In the genomic region with DNA sequence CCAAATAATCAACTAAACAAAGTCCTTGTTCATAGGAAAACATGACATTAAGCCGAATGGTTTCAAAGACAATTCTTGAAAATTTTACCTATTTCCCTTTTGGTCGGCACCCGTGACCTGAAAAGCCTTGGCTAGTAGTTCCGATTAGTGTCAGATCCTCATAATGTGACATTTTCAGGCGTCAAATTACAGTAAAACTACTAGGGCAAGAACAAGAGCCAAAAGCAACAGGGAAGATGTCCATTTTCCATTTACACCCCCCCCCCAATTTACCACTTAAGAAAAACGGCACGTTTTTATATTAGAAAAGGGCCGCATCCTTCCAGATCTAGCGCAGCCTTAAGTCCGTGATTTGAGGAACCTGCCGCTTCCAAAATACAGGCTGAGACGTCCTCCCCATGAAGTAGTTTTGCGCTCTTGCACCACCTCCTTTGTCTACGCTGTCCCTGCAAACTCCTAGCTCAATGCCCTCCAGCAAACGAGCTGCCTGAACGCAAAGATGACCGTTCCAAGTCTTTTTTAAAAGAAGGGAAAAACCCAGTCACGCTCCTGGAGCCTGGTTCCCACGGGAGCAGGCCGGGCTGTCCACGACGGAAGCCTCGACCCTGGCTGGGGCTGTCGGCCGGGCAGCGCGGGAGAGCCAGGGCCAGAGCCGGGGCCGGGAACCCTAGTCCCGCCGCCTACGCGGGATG, we compare ENCODE assay signal across 8 cellular contexts. TPM values are rescaled to one million over a fixed set of nuclear protein-coding genes. Genes with fewer than 3 reads are reported as not detected.
DNase-seq lines count a peak whose midpoint lies in the region; ATAC-seq and TF ChIP-seq lines count a peak whose summit lies in the region.

No MANE protein-coding gene starts in this region.

- DNase-seq in AG09309 (ENCODE audit: low read depth) (peak; percentile 23), NCI-H69 (lab: John Stamatoyannopoulos, UW) (peak; percentile 74), amniotic epithelial cell (ENCODE audit: low read depth) (peak; percentile 41), heart left ventricle (peak in 4 of 5 donors; percentile 42 to 57 (median 48)), ovary (peak in 1 of 5 donors; percentile 39)
- DNase-seq in effector CD4-positive, alpha-beta T cell = no peak

- H3K27me3 ChIP-seq in heart left ventricle (no peaks in the 10 kb centered on the region), ovary (no peaks in the 10 kb centered on the region)

- 2 to 3% (median 2%) methylated on average over 18 to 33 of the region's 33 CpGs for WGBS in heart left ventricle, 4 donors
- WGBS in ovary, 3 donors = 1 to 2% (median 2%) methylated on average over 31 to 33 of the region's 33 CpGs

- H3K9me3 ChIP-seq in heart left ventricle = peaks cover 0 to 6% (median 0%) of the 10 kb centered on the region in 12 donors
- H3K9me3 ChIP-seq in ovary = no peaks in the 10 kb centered on the region

- TF ChIP-seq CTCF in AG09309 (IDR thresholded peaks at IDR 0.05; ENCODE audit: control insufficient read depth, insufficient read depth, low read depth, low read length, missing control alignments) (no peak), heart left ventricle (IDR thresholded peaks at IDR 0.05) (no peak), ovary (IDR thresholded peaks at IDR 0.05) (no peak)

- TF ChIP-seq POLR2A in heart left ventricle (IDR thresholded peaks at IDR 0.05) (no peak), ovary (IDR thresholded peaks at IDR 0.05) (no peak)

- no peak for TF ChIP-seq EP300 in ovary (IDR thresholded peaks at IDR 0.05)

- H3K27ac ChIP-seq in heart left ventricle (peak overlapping the region; percentile 91 to 100 (median 98)), ovary (peak overlapping the region; percentile 87 to 98)

- peak; percentile 31 for ATAC-seq in GM21528 (IDR thresholded peaks at IDR 0.05; ENCODE audit: low FRiP score, unreplicated experiment)
- ATAC-seq in heart left ventricle = peak in 3 of 4 donors; percentile 38 to 47 (median 43)
- no peak for ATAC-seq in HG03095 (IDR thresholded peaks at IDR 0.05; ENCODE audit: unreplicated experiment)

- H3K4me3 ChIP-seq in AG09309 (ENCODE audit: control insufficient read depth, low read depth, low read length) (peak overlapping the region; percentile 64), heart left ventricle (peak overlapping the region; percentile 75 to 99 (median 90)), ovary (peak overlapping the region; percentile 99)

- H3K4me1 ChIP-seq in heart left ventricle = peaks cover 0 to 38% (median 15%) of the 10 kb centered on the region in 12 donors
- peaks cover 9% of the 10 kb centered on the region for H3K4me1 ChIP-seq in ovary (ENCODE audit: insufficient read depth)

- intact Hi-C loops in heart left ventricle (cut with DNase I) (loop anchor here in 3 of 10 donors (1.0 to 10.0 kb wide), 4 partner anchors 63 to 166 kb away; a partner anchor contains a TSS), ovary (cut with DNase I) (loop anchor here in 2 of 4 donors (10.0 kb wide), 1 partner anchor 166 kb away; a partner anchor contains a TSS)

- H3K36me3 ChIP-seq in heart left ventricle (no peaks in the 10 kb centered on the region), ovary (no peaks in the 10 kb centered on the region)

RNA-seq across cellular contexts. Expression of a gene that starts 0.7 kb away (rescaled TPM):
- total RNA-seq in heart left ventricle = 10 to 100 TPM; 34.4 to 76.2 (median 40.5) TPM
- polyA plus RNA-seq in heart left ventricle = 10 to 100 TPM; 26.3 to 32.3 TPM
- 10 to 100 TPM; 54.7 to 75.1 (median 66.7) TPM for total RNA-seq in ovary
- polyA plus RNA-seq in ovary = 100 to 1,000 TPM in 1 of 2 donors, 10 to 100 TPM in 1; 74.0 to 120 TPM
